ENCODE assay signal across 8 cellular contexts in the genomic region with DNA sequence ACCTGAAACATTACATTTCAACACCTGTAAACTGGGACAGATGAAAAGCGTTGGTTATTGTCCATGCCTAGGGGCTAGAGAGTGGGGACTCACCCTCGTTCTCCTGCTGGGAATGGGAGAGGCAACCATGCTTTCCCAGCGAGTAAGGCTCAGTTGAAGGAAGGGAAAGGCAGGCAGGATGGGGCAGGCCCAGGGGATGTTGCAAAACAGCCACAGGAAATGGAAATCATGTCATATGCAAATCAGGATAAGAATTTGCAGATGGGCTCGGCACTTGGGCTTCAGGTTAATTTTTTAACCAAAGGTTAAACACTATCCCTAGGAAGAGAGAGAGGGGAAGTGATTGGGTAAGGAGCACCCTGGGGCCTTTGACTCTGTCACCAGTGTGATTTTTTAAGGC. TPM values are rescaled to one million over a fixed set of nuclear protein-coding genes. Genes with fewer than 3 reads are reported as not detected.
DNase-seq lines count a peak whose midpoint lies in the region; ATAC-seq and TF ChIP-seq lines count a peak whose summit lies in the region.

No MANE protein-coding gene starts in this region.

- peak; percentile 26 for DNase-seq in activated naive CD4-positive, alpha-beta T cell treated with anti-CD3 and anti-CD28 coated beads, Interleukin-2, amount 10 ng/mL, durations not matched to agents 7 days and 5 days
- DNase-seq in activated naive CD4-positive, alpha-beta T cell (lab: John Stamatoyannopoulos, UW), result no peak
- peak; percentile 17 for DNase-seq in activated naive CD8-positive, alpha-beta T cell treated with anti-CD3 and anti-CD28 coated beads, Interleukin-2, amount 50 U/mL, for 24 hours
- DNase-seq in transverse colon (peak; percentile 41), HAP-1 (ENCODE audit: low spot score in 2 of 2) (no peak), head of caudate nucleus (no peak)

- no peaks in the 10 kb centered on the region for H3K9me3 ChIP-seq in transverse colon
- H3K9me3 ChIP-seq in HAP-1, result no peaks in the 10 kb centered on the region

- no peak overlapping the region for H3K4me3 Mint-ChIP-seq in activated naive CD4-positive, alpha-beta T cell treated with anti-CD3 and anti-CD28 coated beads, Interleukin-2, amount 10 ng/mL, durations not matched to agents 7 days and 5 days
- H3K4me3 Mint-ChIP-seq in activated naive CD8-positive, alpha-beta T cell treated with anti-CD3 and anti-CD28 coated beads, Interleukin-2, amount 50 U/mL, for 24 hours, result no peak overlapping the region

- no peak for TF ChIP-seq EP300 in transverse colon (IDR thresholded peaks at IDR 0.05; ENCODE audit: low read depth)

- in situ Hi-C loops in transverse colon (cut with MboI; ENCODE audit: low pct_ligation_motif_present in 1 of 4, low pct_unique_long_range_greater_than_20kb in 1 of 4, low sequenced_read_pairs in 3 of 4) (no loop called here), HAP-1 (cut with MboI; ENCODE audit: low sequenced_read_pairs) (no loop called here)

- no peaks in the 10 kb centered on the region for H3K27me3 ChIP-seq in transverse colon
- no peaks in the 10 kb centered on the region for H3K27me3 ChIP-seq in HAP-1 (ENCODE audit: low read depth)

- peak; percentile 48 for ATAC-seq in HG03196 (IDR thresholded peaks at IDR 0.05; ENCODE audit: unreplicated experiment)
- ATAC-seq in activated naive CD8-positive, alpha-beta T cell treated with anti-CD3 and anti-CD28 coated beads, Interleukin-2, amount 50 U/mL, for 24 hours, result peak; percentile 38
- no peak for ATAC-seq in HG02884 (IDR thresholded peaks at IDR 0.05; ENCODE audit: unreplicated experiment)

- TF ChIP-seq CTCF in transverse colon (IDR thresholded peaks at IDR 0.05), result no peak

- peak overlapping the region in 1 of 4 donors; percentile 53 for H3K27ac ChIP-seq in transverse colon

- no peak overlapping the region for H3K27ac Mint-ChIP-seq in activated naive CD4-positive, alpha-beta T cell treated with anti-CD3 and anti-CD28 coated beads, Interleukin-2, amount 10 ng/mL, durations not matched to agents 7 days and 5 days
- no peak overlapping the region for H3K27ac Mint-ChIP-seq in activated naive CD8-positive, alpha-beta T cell treated with anti-CD3 and anti-CD28 coated beads, Interleukin-2, amount 50 U/mL, for 24 hours

- TF ChIP-seq POLR2A in transverse colon (IDR thresholded peaks at IDR 0.05), result no peak

- intact Hi-C loops in transverse colon (cut with DNase I; ENCODE audit: low total_unique reads) (no loop called here), head of caudate nucleus (cut with DNase I) (no loop called here)

- H3K36me3 ChIP-seq in transverse colon (no peaks in the 10 kb centered on the region), HAP-1 (replicated peaks) (no peaks in the 10 kb centered on the region)

- WGBS in transverse colon (ENCODE audit: low coverage in 1 of 2), 2 donors, result 21 to 37% methylated on average over 2 to 4 of the region's 4 CpGs

- peaks cover 5% of the 10 kb centered on the region for H3K9me3 Mint-ChIP-seq in activated naive CD4-positive, alpha-beta T cell treated with anti-CD3 and anti-CD28 coated beads, Interleukin-2, amount 10 ng/mL, durations not matched to agents 7 days and 5 days
- no peaks in the 10 kb centered on the region for H3K9me3 Mint-ChIP-seq in activated naive CD8-positive, alpha-beta T cell treated with anti-CD3 and anti-CD28 coated beads, Interleukin-2, amount 50 U/mL, for 24 hours

- H3K4me1 ChIP-seq in transverse colon (peaks cover 6 to 24% (median 12%) of the 10 kb centered on the region in 4 donors), HAP-1 (no peaks in the 10 kb centered on the region)

- H3K4me3 ChIP-seq in transverse colon (no peak overlapping the region), HAP-1 (no peak overlapping the region)

- H3K27me3 Mint-ChIP-seq in activated naive CD4-positive, alpha-beta T cell treated with anti-CD3 and anti-CD28 coated beads, Interleukin-2, amount 10 ng/mL, durations not matched to agents 7 days and 5 days, result peaks cover 11% of the 10 kb centered on the region
- no peaks in the 10 kb centered on the region for H3K27me3 Mint-ChIP-seq in activated naive CD8-positive, alpha-beta T cell treated with anti-CD3 and anti-CD28 coated beads, Interleukin-2, amount 50 U/mL, for 24 hours

- H3K4me1 Mint-ChIP-seq in activated naive CD4-positive, alpha-beta T cell treated with anti-CD3 and anti-CD28 coated beads, Interleukin-2, amount 10 ng/mL, durations not matched to agents 7 days and 5 days, result peaks cover 9% of the 10 kb centered on the region
- H3K4me1 Mint-ChIP-seq in activated naive CD8-positive, alpha-beta T cell treated with anti-CD3 and anti-CD28 coated beads, Interleukin-2, amount 50 U/mL, for 24 hours, result peaks cover 19% of the 10 kb centered on the region

- H3K36me3 Mint-ChIP-seq in activated naive CD4-positive, alpha-beta T cell treated with anti-CD3 and anti-CD28 coated beads, Interleukin-2, amount 10 ng/mL, durations not matched to agents 7 days and 5 days, result no peaks in the 10 kb centered on the region
- H3K36me3 Mint-ChIP-seq in activated naive CD8-positive, alpha-beta T cell treated with anti-CD3 and anti-CD28 coated beads, Interleukin-2, amount 50 U/mL, for 24 hours (ENCODE audit: low read depth), result no peaks in the 10 kb centered on the region

- CTCF ChIA-PET in activated naive CD4-positive, alpha-beta T cell treated with anti-CD3 and anti-CD28 coated beads, Interleukin-2, amount 10 ng/mL, durations not matched to agents 7 days and 5 days (lab: Charles Lee), result no interaction called here

RNA-seq across cellular contexts. Expression of gene PLA2G4E, which starts 14.5 kb away (rescaled TPM):
- under 1 TPM in 1 of 4 donors, not detected in 3; 0.32 TPM for total RNA-seq in transverse colon

RNA-seq across cellular contexts. Expression of gene PLA2G4D, which starts 59.0 kb away (rescaled TPM):
- under 1 TPM in 1 of 4 donors, not detected in 3; 0.16 TPM for total RNA-seq in transverse colon

Comparison
In these comparisons a context has a peak if more than half of its experiments do, and no peak if none do; other contexts are left out.
1. DNase-seq: peak in activated naive CD4-positive, alpha-beta T cell treated with anti-CD3 and anti-CD28 coated beads, Interleukin-2, amount 10 ng/mL, durations not matched to agents 7 days and 5 days (single experiment), activated naive CD8-positive, alpha-beta T cell treated with anti-CD3 and anti-CD28 coated beads, Interleukin-2, amount 50 U/mL, for 24 hours (single experiment) and transverse colon (single experiment); none in activated naive CD4-positive, alpha-beta T cell (0 of 4), HAP-1 (0 of 2) and head of caudate nucleus (0 of 42).